20 cellular contexts compared by ENCODE assay signal in genomic region chr17:66518108-66518507, GRCh38.
DNase-seq lines count a peak whose midpoint lies in the region; ATAC-seq and TF ChIP-seq lines count a peak whose summit lies in the region.
"Had no signal": no experiment of that assay in that cellular context is flagged by ENCODE, and none has a peak within 500 bp of the region (broad histone marks: within the 10 kb centered on the region; RNA-seq: fewer than 3 reads in every experiment).

No MANE protein-coding gene starts in this region.

- in situ Hi-C loops in gastrocnemius medialis (cut with MboI; ENCODE audit: low sequenced_read_pairs in 4 of 4): no loop called here

- H3K27me3 Mint-ChIP-seq in activated T-cell treated with anti-CD3 and anti-CD28 coated beads, Interleukin-2, amount 50 U/mL, for 24 hours: no peaks in the 10 kb centered on the region
- H3K27me3 Mint-ChIP-seq: dendritic cell treated with granulocyte-macrophage colony-stimulating factor and Interleukin-4, amounts not matched to agents 40 ng/mL and 50 ng/mL, for 4 days had no signal

- peak overlapping the region; percentile 27 for H3K27ac ChIP-seq in psoas muscle
- no peak overlapping the region for H3K27ac ChIP-seq in right cardiac atrium (ENCODE audit: low read length)
- peak overlapping the region in 2 of 4 donors; percentile 44 to 59 for H3K27ac ChIP-seq in gastrocnemius medialis
- H3K27ac ChIP-seq: brain microvascular endothelial cell, epithelial cell of prostate, KMS-11, right atrium auricular region, upper lobe of left lung had no signal

- H3K4me1 ChIP-seq in psoas muscle (peaks cover 18% of the 10 kb centered on the region), right cardiac atrium (ENCODE audit: control insufficient read depth, insufficient read depth, low read length) (peaks cover 3% of the 10 kb centered on the region), gastrocnemius medialis (peaks cover 17 to 19% of the 10 kb centered on the region in 2 donors)
- H3K4me1 ChIP-seq: right atrium auricular region, upper lobe of left lung had no signal

- H3K9me3 ChIP-seq in psoas muscle (no peaks in the 10 kb centered on the region), right cardiac atrium (ENCODE audit: control insufficient read depth, low read length) (no peaks in the 10 kb centered on the region), gastrocnemius medialis (no peaks in the 10 kb centered on the region)
- H3K9me3 ChIP-seq: right atrium auricular region, upper lobe of left lung had no signal

- no peak for TF ChIP-seq POLR2A in gastrocnemius medialis (IDR thresholded peaks at IDR 0.05)

- H3K4me3 ChIP-seq in psoas muscle (no peak overlapping the region), right cardiac atrium (ENCODE audit: low read length) (no peak overlapping the region), gastrocnemius medialis (no peak overlapping the region)
- H3K4me3 ChIP-seq: GM23338, right atrium auricular region, upper lobe of left lung had no signal

- H3K36me3 ChIP-seq in psoas muscle (ENCODE audit: insufficient read depth in 1 of 2, low read depth in 1 of 2) (no peaks in the 10 kb centered on the region), gastrocnemius medialis (no peaks in the 10 kb centered on the region)
- H3K36me3 ChIP-seq: brain microvascular endothelial cell, right atrium auricular region, upper lobe of left lung had no signal

- peaks cover 81% of the 10 kb centered on the region for H3K36me3 Mint-ChIP-seq in activated T-cell treated with anti-CD3 and anti-CD28 coated beads, Interleukin-2, amount 50 U/mL, for 24 hours (ENCODE audit: low read depth)

- H3K27ac Mint-ChIP-seq in activated T-cell treated with anti-CD3 and anti-CD28 coated beads, Interleukin-2, amount 50 U/mL, for 24 hours: peak overlapping the region; percentile 88
- H3K27ac Mint-ChIP-seq: dendritic cell treated with granulocyte-macrophage colony-stimulating factor and Interleukin-4, amounts not matched to agents 40 ng/mL and 50 ng/mL, for 4 days; GM23338 had no signal

- H3K27me3 ChIP-seq in psoas muscle (ENCODE audit: insufficient read depth in 3 of 3, low read length in 2 of 3): no peaks in the 10 kb centered on the region
- H3K27me3 ChIP-seq in right cardiac atrium (ENCODE audit: control insufficient read depth, insufficient read depth): no peaks in the 10 kb centered on the region
- no peaks in the 10 kb centered on the region for H3K27me3 ChIP-seq in gastrocnemius medialis
- H3K27me3 ChIP-seq: brain microvascular endothelial cell, right atrium auricular region, upper lobe of left lung had no signal

- peak overlapping the region; percentile 35 for H3K4me3 Mint-ChIP-seq in activated T-cell treated with anti-CD3 and anti-CD28 coated beads, Interleukin-2, amount 50 U/mL, for 24 hours
- H3K4me3 Mint-ChIP-seq: dendritic cell treated with granulocyte-macrophage colony-stimulating factor and Interleukin-4, amounts not matched to agents 40 ng/mL and 50 ng/mL, for 4 days; GM23338 had no signal

- peaks cover 84% of the 10 kb centered on the region for H3K4me1 Mint-ChIP-seq in activated T-cell treated with anti-CD3 and anti-CD28 coated beads, Interleukin-2, amount 50 U/mL, for 24 hours (ENCODE audit: low read depth)

- intact Hi-C loops in psoas muscle (cut with DNase I): no loop called here
- intact Hi-C loops in right cardiac atrium (cut with DNase I): no loop called here
- intact Hi-C loops in gastrocnemius medialis (cut with DNase I; ENCODE audit: low total_unique reads): no loop called here

- peak in 1 of 4 donors; percentile 13 for ATAC-seq in psoas muscle
- ATAC-seq in right cardiac atrium: no peak
- ATAC-seq in gastrocnemius medialis: no peak
- ATAC-seq: GM23338, Panc1 had no signal

- TF ChIP-seq CTCF in psoas muscle (IDR thresholded peaks at IDR 0.05) (no peak), gastrocnemius medialis (IDR thresholded peaks at IDR 0.05 in 4 of 5, conservative IDR thresholded peaks at IDR 0.05 in 1 of 5) (no peak)

- no peaks in the 10 kb centered on the region for H3K9me3 Mint-ChIP-seq in activated T-cell treated with anti-CD3 and anti-CD28 coated beads, Interleukin-2, amount 50 U/mL, for 24 hours
- H3K9me3 Mint-ChIP-seq: dendritic cell treated with granulocyte-macrophage colony-stimulating factor and Interleukin-4, amounts not matched to agents 40 ng/mL and 50 ng/mL, for 4 days; GM23338 had no signal

- WGBS in psoas muscle, 3 donors: 65 to 77% (median 72%) methylated on average over 4 of the region's 4 CpGs
- 82% methylated on average over 4 of the region's 4 CpGs for WGBS in right cardiac atrium

- DNase-seq in activated T-cell treated with anti-CD3 and anti-CD28 coated beads, Interleukin-2, amount 50 U/mL, for 24 hours: no peak
- DNase-seq in activated T-cell treated with anti-CD3 and anti-CD28 coated beads for 4 hours (no peak), NCI-H748 treated with DMSO at 0.1 percent for 48 hours (lab: John Stamatoyannopoulos, UW) (peak; percentile 13), amniotic epithelial cell (ENCODE audit: low read depth) (peak; percentile 71), psoas muscle (no peak), NCI-H187 (lab: John Stamatoyannopoulos, UW) (no peak), right cardiac atrium (no peak), gastrocnemius medialis (no peak)
- DNase-seq: brain microvascular endothelial cell; NCI-H1092; NCI-H2081 treated with DMSO at 0.1 percent for 48 hours; NCI-H526; stimulated activated naive CD4-positive, alpha-beta T cell; upper lobe of left lung had no signal

Comparison
In these comparisons a context has a peak if more than half of its experiments do, and no peak if none do; other contexts are left out.
1. DNase-seq: peak in NCI-H748 treated with DMSO at 0.1 percent for 48 hours (single experiment) and amniotic epithelial cell (single experiment); none in activated T-cell treated with anti-CD3 and anti-CD28 coated beads, Interleukin-2, amount 50 U/mL, for 24 hours (single experiment), activated T-cell treated with anti-CD3 and anti-CD28 coated beads for 4 hours (single experiment), psoas muscle (0 of 2), NCI-H187 (0 of 2), right cardiac atrium (0 of 3) and gastrocnemius medialis (0 of 2).